In the genomic region with DNA sequence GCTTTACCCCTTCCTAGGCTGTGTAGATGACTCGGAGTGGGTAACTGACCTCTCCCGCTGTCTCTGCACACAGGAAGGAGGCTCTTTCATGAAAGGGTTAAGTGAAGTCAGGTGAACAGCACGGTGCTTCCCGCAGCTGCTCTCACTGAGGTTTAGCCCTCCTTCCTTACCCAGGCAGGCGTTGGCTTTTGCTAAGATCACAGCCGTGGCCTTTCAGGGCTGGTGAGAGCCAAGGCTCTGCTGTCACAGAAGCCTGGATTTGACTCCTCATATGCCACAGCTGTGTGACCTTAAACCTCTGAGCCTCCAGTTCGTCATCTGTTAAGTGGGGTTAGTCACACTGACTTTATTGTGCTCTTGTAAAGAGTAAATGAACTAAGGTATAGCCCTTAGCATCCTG, we compare ENCODE assay signal across 12 cellular contexts.
DNase-seq lines count a peak whose midpoint lies in the region; ATAC-seq and TF ChIP-seq lines count a peak whose summit lies in the region.
"Had no signal": no experiment of that assay in that cellular context is flagged by ENCODE, and none has a peak within 500 bp of the region (broad histone marks: within the 10 kb centered on the region; RNA-seq: fewer than 3 reads in every experiment).

No MANE protein-coding gene starts in this region.

- peak; percentile 15 to 68 for DNase-seq in activated naive CD4-positive, alpha-beta T cell treated with anti-CD3 and anti-CD28 coated beads, Interleukin-2, amount 50 U/mL, for 72 hours (ENCODE audit: low spot score in 2 of 2)
- no peak for DNase-seq in activated naive CD4-positive, alpha-beta T cell treated with Interleukin-2 at 50 U/mL for 16 hours
- DNase-seq in LHCN-M2 (ENCODE audit: low read depth) (peak; percentile 25), progenitor cell of endocrine pancreas (ENCODE audit: low spot score, unreplicated experiment) (no peak), D341Med (ENCODE audit: low spot score) (no peak), NCI-H748 treated with DMSO at 0.1 percent for 48 hours (lab: John Stamatoyannopoulos, UW) (no peak), CD14-positive monocyte (ENCODE audit: low spot score) (no peak)
- DNase-seq in activated T-helper 2 cell treated with anti-CD3 and anti-CD28 coated beads, Interferon-gamma antibody, Interleukin-2, Interleukin-4, amounts not matched to agents 10 μg/mL and 5 μg/mL and 100 μg/mL, durations not matched to agents 14 hours and 24 hours and 36 hours (ENCODE audit: low spot score) = no peak
- DNase-seq: activated effector memory CD4-positive, alpha-beta T cell treated with Interleukin-2 at 50 U/mL for 16 hours; GDM1; NCI-H1417; NCI-H526 treated with DMSO at 0.1 percent for 48 hours had no signal

- no peaks in the 10 kb centered on the region for H3K9me3 Mint-ChIP-seq in activated naive CD4-positive, alpha-beta T cell treated with anti-CD3 and anti-CD28 coated beads, Interleukin-2, amount 50 U/mL, for 72 hours
- H3K9me3 Mint-ChIP-seq in activated T-helper 2 cell treated with anti-CD3 and anti-CD28 coated beads, Interferon-gamma antibody, Interleukin-2, Interleukin-4, amounts not matched to agents 10 μg/mL and 5 μg/mL and 100 μg/mL, durations not matched to agents 14 hours and 24 hours and 36 hours = no peaks in the 10 kb centered on the region
- no peaks in the 10 kb centered on the region for H3K9me3 Mint-ChIP-seq in progenitor cell of endocrine pancreas (ENCODE audit: low read depth)
- no peaks in the 10 kb centered on the region for H3K9me3 Mint-ChIP-seq in CD14-positive monocyte

- TF ChIP-seq CTCF in progenitor cell of endocrine pancreas (IDR thresholded peaks at IDR 0.05; ENCODE audit: unreplicated experiment) (no peak), CD14-positive monocyte (IDR thresholded peaks at IDR 0.05) (no peak)

- no peaks in the 10 kb centered on the region for H3K36me3 Mint-ChIP-seq in activated naive CD4-positive, alpha-beta T cell treated with anti-CD3 and anti-CD28 coated beads, Interleukin-2, amount 50 U/mL, for 72 hours
- H3K36me3 Mint-ChIP-seq in activated T-helper 2 cell treated with anti-CD3 and anti-CD28 coated beads, Interferon-gamma antibody, Interleukin-2, Interleukin-4, amounts not matched to agents 10 μg/mL and 5 μg/mL and 100 μg/mL, durations not matched to agents 14 hours and 24 hours and 36 hours (ENCODE audit: low read depth) = peaks cover 33% of the 10 kb centered on the region
- H3K36me3 Mint-ChIP-seq in progenitor cell of endocrine pancreas (ENCODE audit: insufficient read depth) = peaks cover 5% of the 10 kb centered on the region
- peaks cover 38 to 74% of the 10 kb centered on the region in 2 donors for H3K36me3 Mint-ChIP-seq in CD14-positive monocyte

- no peaks in the 10 kb centered on the region for H3K27me3 Mint-ChIP-seq in activated T-helper 2 cell treated with anti-CD3 and anti-CD28 coated beads, Interferon-gamma antibody, Interleukin-2, Interleukin-4, amounts not matched to agents 10 μg/mL and 5 μg/mL and 100 μg/mL, durations not matched to agents 14 hours and 24 hours and 36 hours (ENCODE audit: low read depth)
- H3K27me3 Mint-ChIP-seq in progenitor cell of endocrine pancreas = no peaks in the 10 kb centered on the region
- H3K27me3 Mint-ChIP-seq in CD14-positive monocyte (ENCODE audit: low read depth in 3 of 3) = peaks cover 0 to 2% (median 0%) of the 10 kb centered on the region in 3 donors

- H3K27ac Mint-ChIP-seq in activated naive CD4-positive, alpha-beta T cell treated with anti-CD3 and anti-CD28 coated beads, Interleukin-2, amount 50 U/mL, for 72 hours = peak overlapping the region in 1 of 2 donors; percentile 79
- H3K27ac Mint-ChIP-seq in activated T-helper 2 cell treated with anti-CD3 and anti-CD28 coated beads, Interferon-gamma antibody, Interleukin-2, Interleukin-4, amounts not matched to agents 10 μg/mL and 5 μg/mL and 100 μg/mL, durations not matched to agents 14 hours and 24 hours and 36 hours = peak overlapping the region; percentile 38
- H3K27ac Mint-ChIP-seq in progenitor cell of endocrine pancreas (peak overlapping the region; percentile 71), CD14-positive monocyte (peak overlapping the region in 1 of 7 donors; percentile 10)

- intact Hi-C loops in activated T-helper 2 cell treated with anti-CD3 and anti-CD28 coated beads, Interferon-gamma antibody, Interleukin-2, Interleukin-4, amounts not matched to agents 10 μg/mL and 5 μg/mL and 100 μg/mL, durations not matched to agents 14 hours and 24 hours and 36 hours (cut with micrococcal nuclease) = loop anchor here (2.0 kb wide), 1 partner anchor 55 kb away; no protein-coding TSS in a partner anchor
- intact Hi-C loops in CD14-positive monocyte (cut with micrococcal nuclease) = no loop called here

- ATAC-seq in activated naive CD4-positive, alpha-beta T cell treated with anti-CD3 and anti-CD28 coated beads, Interleukin-2, amount 50 U/mL, for 72 hours = peak; percentile 83 to 95

- peaks cover 18% of the 10 kb centered on the region for H3K4me1 Mint-ChIP-seq in activated T-helper 2 cell treated with anti-CD3 and anti-CD28 coated beads, Interferon-gamma antibody, Interleukin-2, Interleukin-4, amounts not matched to agents 10 μg/mL and 5 μg/mL and 100 μg/mL, durations not matched to agents 14 hours and 24 hours and 36 hours (ENCODE audit: low read depth)
- no peaks in the 10 kb centered on the region for H3K4me1 Mint-ChIP-seq in progenitor cell of endocrine pancreas (ENCODE audit: low read depth)
- H3K4me1 Mint-ChIP-seq in CD14-positive monocyte = no peaks in the 10 kb centered on the region

- no peak overlapping the region for H3K4me3 Mint-ChIP-seq in activated T-helper 2 cell treated with anti-CD3 and anti-CD28 coated beads, Interferon-gamma antibody, Interleukin-2, Interleukin-4, amounts not matched to agents 10 μg/mL and 5 μg/mL and 100 μg/mL, durations not matched to agents 14 hours and 24 hours and 36 hours (ENCODE audit: low read depth)
- no peak overlapping the region for H3K4me3 Mint-ChIP-seq in progenitor cell of endocrine pancreas (ENCODE audit: low read depth)
- no peak overlapping the region for H3K4me3 Mint-ChIP-seq in CD14-positive monocyte

Comparison
In these comparisons a context has a peak if more than half of its experiments do, and no peak if none do; other contexts are left out.
1. DNase-seq: peak in activated naive CD4-positive, alpha-beta T cell treated with anti-CD3 and anti-CD28 coated beads, Interleukin-2, amount 50 U/mL, for 72 hours (2 of 2) and LHCN-M2 (single experiment); none in activated naive CD4-positive, alpha-beta T cell treated with Interleukin-2 at 50 U/mL for 16 hours (single experiment), activated T-helper 2 cell treated with anti-CD3 and anti-CD28 coated beads, Interferon-gamma antibody, Interleukin-2, Interleukin-4, amounts not matched to agents 10 μg/mL and 5 μg/mL and 100 μg/mL, durations not matched to agents 14 hours and 24 hours and 36 hours (single experiment), progenitor cell of endocrine pancreas (single experiment), D341Med (single experiment), NCI-H748 treated with DMSO at 0.1 percent for 48 hours (single experiment) and CD14-positive monocyte (single experiment).